ENCODE assay signal across 13 cellular contexts in genomic region chrX:40749874-40750273, GRCh38. TPM values are rescaled to one million over a fixed set of nuclear protein-coding genes. Genes with fewer than 3 reads are reported as not detected.
DNase-seq lines count a peak whose midpoint lies in the region; ATAC-seq and TF ChIP-seq lines count a peak whose summit lies in the region.
"Had no signal": no experiment of that assay in that cellular context is flagged by ENCODE, and none has a peak within 500 bp of the region (broad histone marks: within the 10 kb centered on the region; RNA-seq: fewer than 3 reads in every experiment).

No MANE protein-coding gene starts in this region.

- DNase-seq in left lung (no peak), NCI-H1092 (lab: John Stamatoyannopoulos, UW) (no peak), NCI-H510A treated with DMSO at 0.1 percent for 48 hours (lab: John Stamatoyannopoulos, UW) (no peak)
- no peak for DNase-seq in activated T-cell treated with anti-CD3 and anti-CD28 coated beads, Interleukin-2, amount 50 U/mL, for 72 hours
- DNase-seq: activated naive CD8-positive, alpha-beta T cell treated with anti-CD3 and anti-CD28 coated beads, Interleukin-2, amount 10 ng/mL, durations not matched to agents 7 days and 5 days; Caco-2; esophagus squamous epithelium; mesendoderm; stimulated activated CD4-positive, alpha-beta T cell treated with anti-CD3 and anti-CD28 coated beads, Interleukin-4, amount 100 ng/mL, for 1 hour had no signal

- no peaks in the 10 kb centered on the region for H3F3A ChIP-seq in Loucy (ENCODE audit: low read depth)

- H3K79me2 ChIP-seq in ACC112 (ENCODE audit: control insufficient read depth, insufficient read depth, low read length, unreplicated experiment), result no peaks in the 10 kb centered on the region
- no peaks in the 10 kb centered on the region for H3K79me2 ChIP-seq in Loucy (ENCODE audit: insufficient read depth, low read length)

- no peak for TF ChIP-seq CTCF in Loucy (conservative IDR thresholded peaks at IDR 0.05; ENCODE audit: low read length)
- TF ChIP-seq CTCF in left lung (IDR thresholded peaks at IDR 0.05), result no peak

- no peak overlapping the region for H3K4me3 ChIP-seq in ACC112 (ENCODE audit: low read depth, low read length)
- no peak overlapping the region for H3K4me3 ChIP-seq in Loucy (ENCODE audit: low read length, poor library complexity, severe bottlenecking)
- no peak overlapping the region for H3K4me3 ChIP-seq in left lung
- H3K4me3 ChIP-seq: esophagus squamous epithelium had no signal

- no peak overlapping the region for H3K4me2 ChIP-seq in Loucy (ENCODE audit: low read depth, low read length, poor library complexity, severe bottlenecking)

- ATAC-seq in GM18858 (IDR thresholded peaks at IDR 0.05; ENCODE audit: unreplicated experiment) (peak; percentile 85), left lung (peak; percentile 23), GM18873 (IDR thresholded peaks at IDR 0.05; ENCODE audit: low FRiP score, unreplicated experiment) (no peak)
- no peak for ATAC-seq in activated T-cell treated with anti-CD3 and anti-CD28 coated beads, Interleukin-2, amount 50 U/mL, for 72 hours (replicated peaks in 1 of 2)

- H3K36me3 ChIP-seq in ACC112 (ENCODE audit: insufficient read depth, low read length), result no peaks in the 10 kb centered on the region
- no peaks in the 10 kb centered on the region for H3K36me3 ChIP-seq in Loucy (ENCODE audit: insufficient read depth, low read length)
- H3K36me3 ChIP-seq in left lung, result no peaks in the 10 kb centered on the region
- H3K36me3 ChIP-seq: esophagus squamous epithelium had no signal

- H3K9ac ChIP-seq in Loucy (ENCODE audit: low read depth, low read length, poor library complexity, severe bottlenecking), result no peak overlapping the region

- H4K20me1 ChIP-seq in Loucy (ENCODE audit: insufficient read depth, low read length, poor library complexity, severe bottlenecking), result no peaks in the 10 kb centered on the region

- peaks cover 3 to 9% of the 10 kb centered on the region in 2 donors for H3K36me3 Mint-ChIP-seq in activated T-cell treated with anti-CD3 and anti-CD28 coated beads, Interleukin-2, amount 50 U/mL, for 72 hours (ENCODE audit: insufficient read depth in 2 of 2)

- H3K27me3 ChIP-seq in ACC112 (ENCODE audit: insufficient read depth, low read length) (no peaks in the 10 kb centered on the region), Loucy (ENCODE audit: insufficient read depth, low read length, poor library complexity, severe bottlenecking) (no peaks in the 10 kb centered on the region), left lung (peaks cover 0 to 7% of the 10 kb centered on the region in 2 donors)
- H3K27me3 ChIP-seq: esophagus squamous epithelium had no signal

- no peaks in the 10 kb centered on the region for H3K9me2 ChIP-seq in Loucy (replicated peaks; ENCODE audit: low read depth, low read length)

- H3K4me3 Mint-ChIP-seq in activated T-cell treated with anti-CD3 and anti-CD28 coated beads, Interleukin-2, amount 50 U/mL, for 72 hours, result peak overlapping the region in 1 of 2 donors; percentile 63
- H3K4me3 Mint-ChIP-seq: activated naive CD8-positive, alpha-beta T cell treated with anti-CD3 and anti-CD28 coated beads, Interleukin-2, amount 10 ng/mL, durations not matched to agents 7 days and 5 days had no signal

- intact Hi-C loops in left lung (cut with DNase I), result no loop called here

- H3K9me3 ChIP-seq in Loucy (ENCODE audit: insufficient read depth, low read depth, low read length) (no peaks in the 10 kb centered on the region), left lung (no peaks in the 10 kb centered on the region)
- H3K9me3 ChIP-seq: Caco-2 had no signal

- peaks cover 47% of the 10 kb centered on the region for H3K27me3 Mint-ChIP-seq in activated T-cell treated with anti-CD3 and anti-CD28 coated beads, Interleukin-2, amount 50 U/mL, for 72 hours (ENCODE audit: low read depth)

- H3K27ac ChIP-seq in ACC112 (ENCODE audit: low read depth, low read length) (no peak overlapping the region), left lung (peak overlapping the region in 1 of 2 donors; percentile 13)

- H2AFZ ChIP-seq in ACC112 (ENCODE audit: low read length, unreplicated experiment) (peak overlapping the region; percentile 85), Loucy (ENCODE audit: low read length) (peak overlapping the region; percentile 76; the same call in 1 of the 2 replicates)

- H3K27ac Mint-ChIP-seq in activated T-cell treated with anti-CD3 and anti-CD28 coated beads, Interleukin-2, amount 50 U/mL, for 72 hours, result no peak overlapping the region
- H3K27ac Mint-ChIP-seq: activated naive CD8-positive, alpha-beta T cell treated with anti-CD3 and anti-CD28 coated beads, Interleukin-2, amount 10 ng/mL, durations not matched to agents 7 days and 5 days had no signal

- H3K9me3 Mint-ChIP-seq in activated T-cell treated with anti-CD3 and anti-CD28 coated beads, Interleukin-2, amount 50 U/mL, for 72 hours, result peaks cover 0 to 13% of the 10 kb centered on the region in 2 donors

- peaks cover 11% of the 10 kb centered on the region for H3K4me1 Mint-ChIP-seq in activated T-cell treated with anti-CD3 and anti-CD28 coated beads, Interleukin-2, amount 50 U/mL, for 72 hours (ENCODE audit: low read depth)

- H3K4me1 ChIP-seq in ACC112 (ENCODE audit: control insufficient read depth, insufficient read depth, low read length, unreplicated experiment), result no peaks in the 10 kb centered on the region
- H3K4me1 ChIP-seq in Loucy (ENCODE audit: insufficient read depth, low read length, poor library complexity, severe bottlenecking), result peaks cover 9% of the 10 kb centered on the region
- H3K4me1 ChIP-seq in left lung, result no peaks in the 10 kb centered on the region
- H3K4me1 ChIP-seq: Caco-2 had no signal

RNA-seq across cellular contexts. Expression of gene MED14, which starts 14.5 kb away (rescaled TPM):
- total RNA-seq in left lung, result 10 to 100 TPM; 44.6 to 45.9 TPM
- 10 to 100 TPM; 47.1 to 54.9 TPM for total RNA-seq in activated T-cell treated with anti-CD3 and anti-CD28 coated beads, Interleukin-2, amount 50 U/mL, for 72 hours

Comparison
In these comparisons a context has a peak if more than half of its experiments do, and no peak if none do; other contexts are left out.
1. ATAC-seq: peak in GM18858 (single experiment) and left lung (single experiment); none in activated T-cell treated with anti-CD3 and anti-CD28 coated beads, Interleukin-2, amount 50 U/mL, for 72 hours (0 of 2) and GM18873 (single experiment).